Comparison of ENCODE assay signal across 19 cellular contexts in genomic region chr6:84854801-84855400, GRCh38.
DNase-seq lines count a peak whose midpoint lies in the region; ATAC-seq, FAIRE-seq and TF ChIP-seq lines count a peak whose summit lies in the region.
"Had no signal": no experiment of that assay in that cellular context is flagged by ENCODE, and none has a peak within 500 bp of the region (broad histone marks: within the 10 kb centered on the region; RNA-seq: fewer than 3 reads in every experiment).

No MANE protein-coding gene starts in this region.

- POLR2A ChIA-PET in SK-N-SH (lab: Yijun Ruan, JAX), result no interaction called here
- POLR2A ChIA-PET in H1 (lab: Charles Lee; ENCODE audit: partially characterized antibody), result no interaction called here

- no peak overlapping the region for H3K56ac ChIP-seq in H1 (replicated peaks; ENCODE audit: insufficient read length, low read depth, low read length)

- H3K79me2 ChIP-seq in SK-N-SH (ENCODE audit: insufficient read depth), result no peaks in the 10 kb centered on the region
- no peaks in the 10 kb centered on the region for H3K79me2 ChIP-seq in H1 (ENCODE audit: control insufficient read depth in 1 of 2, insufficient read depth in 2 of 2, low read length in 2 of 2)

- no peak overlapping the region for H3K23ac ChIP-seq in H1 (ENCODE audit: insufficient read length)

- no peak overlapping the region for H2BK15ac ChIP-seq in H1 (ENCODE audit: low read length)

- H4K91ac ChIP-seq in H1 (replicated peaks; ENCODE audit: insufficient read length, low read length), result no peak overlapping the region

- no peak overlapping the region for H2BK120ac ChIP-seq in H1 (replicated peaks; ENCODE audit: low read depth, low read length)

- H3K23me2 ChIP-seq in H1 (ENCODE audit: low read depth, low read length), result no peaks in the 10 kb centered on the region

- H4K20me1 ChIP-seq in SK-N-SH (ENCODE audit: insufficient read depth), result no peaks in the 10 kb centered on the region
- H4K20me1 ChIP-seq in H1 (replicated peaks in 1 of 2; ENCODE audit: control insufficient read depth in 1 of 2, insufficient read depth in 2 of 2, low read length in 2 of 2), result no peaks in the 10 kb centered on the region

- H2BK5ac ChIP-seq in H1 (ENCODE audit: low read depth, low read length), result no peak overlapping the region

- no peak overlapping the region for H3K14ac ChIP-seq in H1 (ENCODE audit: insufficient read length)

- TF ChIP-seq CTCF in SK-N-SH (IDR thresholded peaks at IDR 0.05) (no peak), H1 (IDR thresholded peaks at IDR 0.05; ENCODE audit: control extremely low read depth in 1 of 3, insufficient read depth in 1 of 3, low read depth in 1 of 3, low read length in 3 of 3) (no peak), upper lobe of right lung (IDR thresholded peaks at IDR 0.05) (no peak), uterus (IDR thresholded peaks at IDR 0.05) (no peak)

- TF ChIP-seq RAD21 in SK-N-SH (IDR thresholded peaks at IDR 0.05; ENCODE audit: low read length) (no peak), H1 (IDR thresholded peaks at IDR 0.05 in 1 of 2, conservative IDR thresholded peaks at IDR 0.05 in 1 of 2; ENCODE audit: low read depth in 2 of 2, low read length in 2 of 2) (no peak)

- 14% methylated on average over 8 of the region's 8 CpGs for WGBS in SK-N-SH (ENCODE audit: low lambda C conversion rate)
- WGBS in H1 (ENCODE audit: extremely low coverage in 1 of 2, insufficient coverage in 1 of 2, insufficient read length in 1 of 2, insufficient replicate concordance in 2 of 2, low coverage in 1 of 2, low lambda C conversion rate in 2 of 2, missing lambda C conversion rate in 1 of 2), 2 experiments, result 87% methylated on average over 8 of the region's 8 CpGs; no CpG with 5 or more reads in 1 of the 2 experiments

- H3K4me3 ChIP-seq in SK-N-SH (ENCODE audit: low read depth in 2 of 2, low read length in 1 of 2), result no peak overlapping the region
- H3K4me3 ChIP-seq in H1 (ENCODE audit: extremely low read depth in 1 of 4, insufficient read depth in 2 of 4, low read depth in 3 of 4, low read length in 4 of 4), result no peak overlapping the region
- no peak overlapping the region for H3K4me3 ChIP-seq in upper lobe of right lung
- no peak overlapping the region for H3K4me3 ChIP-seq in uterus
- H3K4me3 ChIP-seq in MG63, result no peak overlapping the region
- H3K4me3 ChIP-seq: A549 had no signal

- TF ChIP-seq EP300 in SK-N-SH (IDR thresholded peaks at IDR 0.05; ENCODE audit: borderline replicate concordance in 1 of 2, low read depth in 1 of 2, low read length in 1 of 2), result no peak
- no peak for TF ChIP-seq EP300 in H1 (IDR thresholded peaks at IDR 0.05; ENCODE audit: borderline replicate concordance in 1 of 2, low read depth in 2 of 2, low read length in 2 of 2)

- peaks cover 10% of the 10 kb centered on the region; the same call in 1 of the 2 replicates for H3K27me3 ChIP-seq in SK-N-SH (ENCODE audit: insufficient read depth)
- H3K27me3 ChIP-seq in H1 (replicated peaks in 1 of 4; ENCODE audit: control insufficient read depth in 3 of 4, extremely low read depth in 1 of 4, insufficient read depth in 3 of 4, low read length in 3 of 4), result no peaks in the 10 kb centered on the region
- no peaks in the 10 kb centered on the region for H3K27me3 ChIP-seq in upper lobe of right lung
- H3K27me3 ChIP-seq in uterus, result no peaks in the 10 kb centered on the region
- no peaks in the 10 kb centered on the region for H3K27me3 ChIP-seq in MG63

- TF ChIP-seq POLR2A in H1 (IDR thresholded peaks at IDR 0.05; ENCODE audit: control extremely low read depth in 1 of 2, low read depth in 2 of 2, low read length in 2 of 2), result no peak
- no peak for TF ChIP-seq POLR2A in uterus (IDR thresholded peaks at IDR 0.05)

- no peak for ATAC-seq in SK-N-SH treated with all-trans-retinoic acid at 6 μM for 48 hours
- ATAC-seq in upper lobe of right lung, result peak; percentile 31
- ATAC-seq: A549, HepG2 had no signal

- CTCF ChIA-PET in SK-N-SH (lab: Yijun Ruan, JAX) (no interaction called here), H1 (lab: Charles Lee; ENCODE audit: partially characterized antibody) (no interaction called here)

- no peak overlapping the region for H2AK5ac ChIP-seq in H1 (ENCODE audit: low read depth, low read length)

- H3K18ac ChIP-seq in H1 (ENCODE audit: extremely low read depth, low read length), result no peak overlapping the region

- H3K27ac ChIP-seq in SK-N-SH (ENCODE audit: low read depth in 2 of 2, low read length in 1 of 2) (no peak overlapping the region), H1 (ENCODE audit: low read depth, low read length) (no peak overlapping the region), upper lobe of right lung (no peak overlapping the region), uterus (no peak overlapping the region)
- H3K27ac ChIP-seq: 22Rv1, A549, C4-2B had no signal

- FAIRE-seq in H1 (lab: Jason Lieb, UNC), result no peak
- FAIRE-seq: A549, HepG2 had no signal

- H3K36me3 ChIP-seq in SK-N-SH (replicated peaks in 1 of 2; ENCODE audit: control insufficient read depth in 1 of 2, insufficient read depth in 2 of 2, low read length in 1 of 2) (no peaks in the 10 kb centered on the region), H1 (ENCODE audit: control insufficient read depth in 2 of 4, insufficient read depth in 4 of 4, low read length in 3 of 4) (no peaks in the 10 kb centered on the region), upper lobe of right lung (no peaks in the 10 kb centered on the region), uterus (no peaks in the 10 kb centered on the region), MG63 (no peaks in the 10 kb centered on the region)

- H4K5ac ChIP-seq in H1 (ENCODE audit: insufficient read length, low read depth, low read length), result no peak overlapping the region

- no peak overlapping the region for H3K4me2 ChIP-seq in SK-N-SH
- H3K4me2 ChIP-seq in H1 (ENCODE audit: insufficient read depth in 1 of 2, low read depth in 2 of 2, low read length in 2 of 2), result no peak overlapping the region
- H3K4me2 ChIP-seq: A549 had no signal

- H3F3A ChIP-seq in SK-N-SH (replicated peaks; ENCODE audit: insufficient read depth), result no peaks in the 10 kb centered on the region

- H3K9ac ChIP-seq in SK-N-SH, result no peak overlapping the region
- H3K9ac ChIP-seq in H1 (replicated peaks in 1 of 4; ENCODE audit: extremely low read depth in 1 of 4, low read depth in 3 of 4, low read length in 3 of 4), result no peak overlapping the region

- DNase-seq in SK-N-SH (peak; percentile 1), H1 (ENCODE audit: low read depth in 1 of 2, low spot score in 2 of 2) (no peak), islet precursor cell (peak; percentile 70), upper lobe of right lung (no peak), uterus (no peak), MG63 (no peak), midbrain (lab: John Stamatoyannopoulos, UW) (no peak)
- DNase-seq: AML-193; CD4-positive, alpha-beta T cell; DMS153; DMS79; GF-D8; GOT3; H9 had no signal

- H2AFZ ChIP-seq in SK-N-SH (ENCODE audit: low read depth), result no peak overlapping the region
- peak overlapping the region; percentile 51; the same call in 1 of the 2 replicates for H2AFZ ChIP-seq in H1 (ENCODE audit: low read length)

- no peaks in the 10 kb centered on the region for H3K79me1 ChIP-seq in H1 (ENCODE audit: low read depth, low read length)

- intact Hi-C loops in upper lobe of right lung (cut with DNase I) (no loop called here), uterus (cut with DNase I; ENCODE audit: low total_unique reads) (no loop called here)

- H2BK12ac ChIP-seq in H1 (ENCODE audit: low read depth, low read length), result no peak overlapping the region

- H3K4me1 ChIP-seq in SK-N-SH (ENCODE audit: control insufficient read depth in 1 of 2, insufficient read depth in 2 of 2, low read depth in 1 of 2, low read length in 1 of 2), result no peaks in the 10 kb centered on the region
- no peaks in the 10 kb centered on the region for H3K4me1 ChIP-seq in H1 (replicated peaks in 1 of 4; ENCODE audit: control insufficient read depth in 3 of 4, insufficient read depth in 4 of 4, low read length in 3 of 4)
- no peaks in the 10 kb centered on the region for H3K4me1 ChIP-seq in upper lobe of right lung
- no peaks in the 10 kb centered on the region for H3K4me1 ChIP-seq in uterus
- H3K4me1 ChIP-seq: A549 had no signal

- H3K9me3 ChIP-seq in SK-N-SH (no peaks in the 10 kb centered on the region), H1 (ENCODE audit: insufficient read depth in 2 of 2, low read depth in 1 of 2, low read length in 1 of 2) (no peaks in the 10 kb centered on the region), upper lobe of right lung (no peaks in the 10 kb centered on the region), uterus (no peaks in the 10 kb centered on the region), MG63 (no peaks in the 10 kb centered on the region)
- H3K9me3 ChIP-seq: A549 had no signal

- no peak overlapping the region for H3K4ac ChIP-seq in H1 (replicated peaks; ENCODE audit: insufficient read length, low read depth, low read length)

- no peak overlapping the region for H2BK20ac ChIP-seq in H1 (ENCODE audit: low read length)

- no peaks in the 10 kb centered on the region for H3K9me2 ChIP-seq in SK-N-SH

- no peak overlapping the region for H4K8ac ChIP-seq in H1 (ENCODE audit: extremely low read depth, insufficient read depth, low read length)

TF ChIP-seq in H1, 55 proteins besides CTCF, POLR2A, EP300 and RAD21:
- no peak for TF ChIP-seq RFX5 (IDR thresholded peaks at IDR 0.05; ENCODE audit: borderline replicate concordance, low read depth, low read length)
- no peak for TF ChIP-seq NANOG (IDR thresholded peaks at IDR 0.05; ENCODE audit: insufficient read depth, low read depth, low read length, poor library complexity, severe bottlenecking)
- TF ChIP-seq SAP30 (IDR thresholded peaks at IDR 0.05; ENCODE audit: insufficient read depth, insufficient replicate concordance, low read length), result no peak
- TF ChIP-seq NRF1 (IDR thresholded peaks at IDR 0.05; ENCODE audit: low read depth, low read length), result no peak
- TF ChIP-seq JUN (IDR thresholded peaks at IDR 0.05; ENCODE audit: low read depth, low read length), result no peak
- no peak for TF ChIP-seq TEAD4 (IDR thresholded peaks at IDR 0.05; ENCODE audit: low read depth, low read length)
- TF ChIP-seq ATF3 (IDR thresholded peaks at IDR 0.05; ENCODE audit: insufficient read depth, low read depth, low read length), result no peak
- TF ChIP-seq CTBP2 (IDR thresholded peaks at IDR 0.05; ENCODE audit: borderline replicate concordance, insufficient read depth, insufficient read length, low read length), result no peak
- no peak for TF ChIP-seq ASH2L (IDR thresholded peaks at IDR 0.05; ENCODE audit: low read length)

Comparison
In these comparisons a context has a peak if more than half of its experiments do, and no peak if none do; other contexts are left out.
1. DNase-seq: peak in SK-N-SH (single experiment) and islet precursor cell (single experiment); none in H1 (0 of 2), upper lobe of right lung (single experiment), uterus (0 of 2), MG63 (single experiment) and midbrain (single experiment).